14 cellular contexts compared by ENCODE assay signal in the genomic region with DNA sequence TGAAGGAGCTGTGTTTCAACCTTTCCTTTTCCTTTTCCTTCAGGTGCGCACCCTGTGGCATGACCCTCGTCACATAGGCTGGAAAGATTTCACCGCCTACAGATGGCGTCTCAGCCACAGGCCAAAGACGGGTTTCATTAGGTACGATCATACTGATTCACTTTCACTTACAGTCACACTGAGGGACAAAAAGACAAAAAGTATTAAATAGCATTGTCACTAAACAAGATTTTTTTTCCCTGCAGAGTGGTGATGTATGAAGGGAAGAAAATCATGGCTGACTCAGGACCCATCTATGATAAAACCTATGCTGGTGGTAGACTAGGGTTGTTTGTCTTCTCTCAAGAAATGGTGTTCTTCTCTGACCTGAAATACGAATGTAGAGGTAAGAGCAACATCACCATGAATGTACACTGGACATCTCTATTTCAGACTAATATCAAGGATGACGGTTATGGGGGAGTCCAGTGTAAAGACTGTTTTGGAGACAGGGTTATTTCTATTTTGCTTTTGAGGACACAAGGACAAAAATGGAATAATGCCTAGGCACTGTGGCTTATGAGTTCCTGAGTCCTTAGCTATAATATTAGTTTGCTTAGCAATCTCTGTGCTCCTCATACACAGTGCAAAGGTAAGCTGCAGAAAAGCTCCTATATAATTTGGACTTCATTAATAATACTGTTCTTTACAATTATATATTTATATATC. TPM values are rescaled to one million over a fixed set of nuclear protein-coding genes. Genes with fewer than 3 reads are reported as not detected.
DNase-seq lines count a peak whose midpoint lies in the region; ATAC-seq, FAIRE-seq and TF ChIP-seq lines count a peak whose summit lies in the region.
"Had no signal": no experiment of that assay in that cellular context is flagged by ENCODE, and none has a peak within 500 bp of the region (broad histone marks: within the 10 kb centered on the region; RNA-seq: fewer than 3 reads in every experiment).

No MANE protein-coding gene starts in this region.

- H3K27ac ChIP-seq in astrocyte (ENCODE audit: low read depth, low read length), result no peak overlapping the region
- H3K27ac ChIP-seq in lung (ENCODE audit: low read depth in 1 of 2, low read length in 1 of 2), result no peak overlapping the region
- H3K27ac ChIP-seq in neural progenitor cell, result no peak overlapping the region
- H3K27ac ChIP-seq in coronary artery, result no peak overlapping the region
- H3K27ac ChIP-seq: thoracic aorta had no signal

- no peaks in the 10 kb centered on the region for H3K9me3 ChIP-seq in astrocyte (ENCODE audit: insufficient read depth, low read depth, low read length)
- H3K9me3 ChIP-seq in lung (ENCODE audit: control insufficient read depth in 2 of 2, insufficient read depth in 1 of 2, low read length in 1 of 2), result no peaks in the 10 kb centered on the region
- no peaks in the 10 kb centered on the region for H3K9me3 ChIP-seq in neural progenitor cell (ENCODE audit: low read depth)
- H3K9me3 ChIP-seq: thoracic aorta had no signal

- H3K79me2 ChIP-seq in astrocyte (ENCODE audit: insufficient read depth, low read length), result no peaks in the 10 kb centered on the region
- no peaks in the 10 kb centered on the region for H3K79me2 ChIP-seq in neural progenitor cell (ENCODE audit: low read depth)

- peak overlapping the region; percentile 9 for H3K4me2 ChIP-seq in astrocyte (ENCODE audit: low read length)
- H3K4me2 ChIP-seq in neural progenitor cell, result no peak overlapping the region

- H3K27me3 Mint-ChIP-seq in astrocyte (ENCODE audit: low read depth, unreplicated experiment), result no peaks in the 10 kb centered on the region
- no peaks in the 10 kb centered on the region for H3K27me3 Mint-ChIP-seq in neural progenitor cell (ENCODE audit: insufficient read depth, low read depth)
- H3K27me3 Mint-ChIP-seq: dendritic cell treated with granulocyte-macrophage colony-stimulating factor and Interleukin-4, amounts not matched to agents 40 ng/mL and 50 ng/mL, for 4 days had no signal

- H3K4me3 Mint-ChIP-seq in astrocyte (ENCODE audit: unreplicated experiment), result no peak overlapping the region
- no peak overlapping the region for H3K4me3 Mint-ChIP-seq in neural progenitor cell
- H3K4me3 Mint-ChIP-seq: dendritic cell treated with granulocyte-macrophage colony-stimulating factor and Interleukin-4, amounts not matched to agents 40 ng/mL and 50 ng/mL, for 4 days; neural crest cell had no signal

- H2AFZ ChIP-seq in astrocyte (ENCODE audit: low read depth, low read length), result no peak overlapping the region
- H2AFZ ChIP-seq in neural progenitor cell (replicated peaks), result no peak overlapping the region

- no peaks in the 10 kb centered on the region for H3F3A ChIP-seq in neural progenitor cell (ENCODE audit: low read depth)

- peak; percentile 83 for DNase-seq in AG10803 (ENCODE audit: low read depth)
- DNase-seq in H54 (ENCODE audit: insufficient read length, low spot score), result no peak
- DNase-seq in astrocyte (ENCODE audit: low read depth), result no peak
- DNase-seq in lung (ENCODE audit: low spot score), result no peak
- DNase-seq in neural progenitor cell (ENCODE audit: low spot score), result no peak
- DNase-seq in mesenteric fat pad (ENCODE audit: low spot score), result no peak
- no peak for DNase-seq in coronary artery (ENCODE audit: low spot score)
- DNase-seq in HTR-8/SVneo (ENCODE audit: insufficient read length, low spot score), result no peak
- DNase-seq: DMS 273 treated with DMSO at 0.1 percent for 48 hours, NCI-H526 treated with DMSO at 0.1 percent for 48 hours had no signal

- 87 to 94% methylated on average over 8 of the region's 8 CpGs for WGBS in lung, 2 donors

- H3K4me1 ChIP-seq in astrocyte (ENCODE audit: insufficient read depth, low read length), result peaks cover 17% of the 10 kb centered on the region
- H3K4me1 ChIP-seq in lung (ENCODE audit: control insufficient read depth in 2 of 2, insufficient read depth in 2 of 2, low read length in 2 of 2), result no peaks in the 10 kb centered on the region
- H3K4me1 ChIP-seq in neural progenitor cell, result peaks cover 3% of the 10 kb centered on the region

- H3K9me3 Mint-ChIP-seq in astrocyte (ENCODE audit: unreplicated experiment) (no peaks in the 10 kb centered on the region), neural progenitor cell (no peaks in the 10 kb centered on the region)
- H3K9me3 Mint-ChIP-seq: dendritic cell treated with granulocyte-macrophage colony-stimulating factor and Interleukin-4, amounts not matched to agents 40 ng/mL and 50 ng/mL, for 4 days; neural crest cell had no signal

- H3K4me1 Mint-ChIP-seq in astrocyte (ENCODE audit: low read depth, unreplicated experiment) (peaks cover 27% of the 10 kb centered on the region), neural progenitor cell (peaks cover 6% of the 10 kb centered on the region)

- H3K9ac ChIP-seq in astrocyte (ENCODE audit: low read length) (no peak overlapping the region), neural progenitor cell (no peak overlapping the region)

- no peak for TF ChIP-seq POLR2A in H54 (IDR thresholded peaks at IDR 0.05; ENCODE audit: low read depth, low read length)

- ATAC-seq in lung (ENCODE audit: insufficient read depth, low FRiP score), result no peak

- peak; percentile 6 for FAIRE-seq in H54 (lab: Jason Lieb, UNC)
- no peak for FAIRE-seq in astrocyte (lab: Jason Lieb, UNC)
- no peak for FAIRE-seq in HTR-8/SVneo (lab: Jason Lieb, UNC)
- FAIRE-seq: H1 had no signal

- H3K4me3 ChIP-seq in AG10803 (ENCODE audit: low read length) (no peak overlapping the region), astrocyte (ENCODE audit: insufficient read depth, low read depth, low read length) (no peak overlapping the region), lung (no peak overlapping the region), neural progenitor cell (no peak overlapping the region), coronary artery (no peak overlapping the region)
- H3K4me3 ChIP-seq: thoracic aorta had no signal

- no peaks in the 10 kb centered on the region for H3K27me3 ChIP-seq in astrocyte (ENCODE audit: insufficient read depth, low read length)
- H3K27me3 ChIP-seq in lung (ENCODE audit: control insufficient read depth, insufficient read depth), result no peaks in the 10 kb centered on the region
- no peaks in the 10 kb centered on the region for H3K27me3 ChIP-seq in neural progenitor cell

- peaks cover 78% of the 10 kb centered on the region for H3K36me3 ChIP-seq in astrocyte (ENCODE audit: insufficient read depth, low read length)
- peaks cover 25 to 44% of the 10 kb centered on the region in 2 donors for H3K36me3 ChIP-seq in lung (ENCODE audit: control insufficient read depth in 2 of 2, insufficient read depth in 2 of 2, low read length in 2 of 2)
- H3K36me3 ChIP-seq in neural progenitor cell, result no peaks in the 10 kb centered on the region

- H4K20me1 ChIP-seq in astrocyte (ENCODE audit: insufficient read depth, low read length) (peaks cover 67% of the 10 kb centered on the region), neural progenitor cell (ENCODE audit: low read depth) (no peaks in the 10 kb centered on the region)

- peak overlapping the region; percentile 44 for H3K27ac Mint-ChIP-seq in astrocyte (ENCODE audit: unreplicated experiment)
- H3K27ac Mint-ChIP-seq in neural progenitor cell, result no peak overlapping the region
- H3K27ac Mint-ChIP-seq: dendritic cell treated with granulocyte-macrophage colony-stimulating factor and Interleukin-4, amounts not matched to agents 40 ng/mL and 50 ng/mL, for 4 days had no signal

- no peak for TF ChIP-seq CTCF in AG10803 (conservative IDR thresholded peaks at IDR 0.05; ENCODE audit: low read length)
- TF ChIP-seq CTCF in astrocyte (IDR thresholded peaks at IDR 0.05; ENCODE audit: insufficient read depth, low read depth, low read length), result no peak
- TF ChIP-seq CTCF in lung (IDR thresholded peaks at IDR 0.05; ENCODE audit: control extremely low read depth, extremely low read depth), result peak; percentile 6
- TF ChIP-seq CTCF in neural progenitor cell (IDR thresholded peaks at IDR 0.05), result no peak
- no peak for TF ChIP-seq CTCF in coronary artery (IDR thresholded peaks at IDR 0.05)

- H3K36me3 Mint-ChIP-seq in astrocyte (ENCODE audit: low read depth, unreplicated experiment) (peaks cover 28% of the 10 kb centered on the region), neural progenitor cell (peaks cover 40% of the 10 kb centered on the region)

RNA-seq across cellular contexts. Expression of a gene that starts 13.3 kb away (rescaled TPM):
- total RNA-seq in astrocyte (720 and 820 TPM in 2 replicates), lung (100 to 1,000 TPM; 174 to 477 TPM), neural progenitor cell (ENCODE audit: low replicate concordance) (14.6 and 17.6 TPM in 2 replicates), mesenteric fat pad (4,139 TPM)
- 100 to 1,000 TPM in 1 of 2 donors, 10 to 100 TPM in 1; 35.3 to 544 TPM for polyA plus RNA-seq in lung
